ENCODE assay signal across 1 cellular context in the genomic region with DNA sequence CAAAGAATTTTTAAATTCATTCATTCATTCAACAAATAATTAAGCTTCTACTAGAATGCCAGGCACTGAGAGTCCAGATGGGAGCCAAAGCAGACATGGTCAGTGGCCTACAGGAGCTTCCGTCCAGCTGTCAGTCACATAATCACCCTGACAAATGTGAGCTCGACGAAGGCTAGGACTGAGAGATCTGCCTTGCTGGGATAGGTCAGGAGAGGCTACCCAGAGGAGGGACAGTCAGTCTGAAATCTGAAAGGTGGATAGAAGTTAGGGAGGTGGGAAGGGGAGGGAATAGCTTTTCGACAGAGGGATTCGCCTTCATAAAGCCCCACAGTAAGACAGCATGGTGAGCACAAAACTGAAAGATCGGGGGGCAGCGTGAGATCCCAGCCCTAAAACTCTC.
TF ChIP-seq lines count a peak whose summit lies in the region.

No MANE protein-coding gene starts in this region.

TF ChIP-seq in HepG2, 621 proteins besides CTCF, POLR2A, EP300 and RAD21:
- TF ChIP-seq HMG20B (CRISPR knock-in tag; conservative IDR thresholded peaks at IDR 0.05) (no peak), ZNF10 (CRISPR knock-in tag; IDR thresholded peaks at IDR 0.05; ENCODE audit: borderline replicate concordance, low read depth) (no peak), SP140L (CRISPR knock-in tag; IDR thresholded peaks at IDR 0.05; ENCODE audit: borderline replicate concordance) (no peak), ZNF629 (CRISPR knock-in tag; conservative IDR thresholded peaks at IDR 0.05) (no peak), MTF1 (CRISPR knock-in tag; IDR thresholded peaks at IDR 0.05) (no peak), ZNF235 (CRISPR knock-in tag; IDR thresholded peaks at IDR 0.05; ENCODE audit: borderline replicate concordance) (no peak), ZNF282 (IDR thresholded peaks at IDR 0.05; ENCODE audit: partially characterized antibody) (no peak), ZNF382 (CRISPR knock-in tag; IDR thresholded peaks at IDR 0.05; ENCODE audit: borderline replicate concordance) (no peak), ZNF660 (CRISPR knock-in tag; IDR thresholded peaks at IDR 0.05; ENCODE audit: borderline replicate concordance, low read depth) (no peak)
- TF ChIP-seq, protein P1, sequence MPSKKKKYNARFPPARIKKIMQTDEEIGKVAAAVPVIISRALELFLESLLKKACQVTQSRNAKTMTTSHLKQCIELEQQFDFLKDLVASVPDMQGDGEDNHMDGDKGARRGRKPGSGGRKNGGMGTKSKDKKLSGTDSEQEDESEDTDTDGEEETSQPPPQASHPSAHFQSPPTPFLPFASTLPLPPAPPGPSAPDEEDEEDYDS (CRISPR knock-in tag; IDR thresholded peaks at IDR 0.05): no peak
